ENCODE assay signal across 28 cellular contexts in genomic region chr11:30474151-30474954, GRCh38.
"Had no signal": no experiment of that assay in that cellular context is flagged by ENCODE, and none has a peak within 500 bp of the region (broad histone marks: within the 10 kb centered on the region; RNA-seq: fewer than 3 reads in every experiment).

No MANE protein-coding gene starts in this region.

- H3K9me3 ChIP-seq: breast epithelium, esophagus muscularis mucosa, psoas muscle had no signal

- ATAC-seq: activated T-cell treated with anti-CD3 and anti-CD28 coated beads, Interleukin-2, amount 50 U/mL, for 4 hours; activated T-helper 17 cell treated with anti-CD3 and anti-CD28 coated beads, Interleukin-2, amount 50 U/mL, for 72 hours; natural killer cell; psoas muscle; stimulated activated naive B cell treated with anti-CD40 and anti-IgM and Interleukin-4, amounts not matched to agents 10 μg/mL and 1 μg/mL and 100 μg/mL, for 72 hours; T-helper 17 cell had no signal

- H3K27ac ChIP-seq: breast epithelium, esophagus muscularis mucosa, neural progenitor cell, parathyroid adenoma, psoas muscle, WERI-Rb-1 had no signal

- H3K27me3 ChIP-seq: breast epithelium, esophagus muscularis mucosa, neural progenitor cell had no signal

- H3K36me3 ChIP-seq: breast epithelium, esophagus muscularis mucosa, neural progenitor cell had no signal

- H3K4me3 ChIP-seq: breast epithelium, esophagus muscularis mucosa, neural progenitor cell, psoas muscle had no signal

- DNase-seq: activated CD4-positive, alpha-beta memory T cell treated with anti-CD3 and anti-CD28 coated beads, Interleukin-2, amount 10 ng/mL, durations not matched to agents 7 days and 5 days; activated CD4-positive, alpha-beta T cell treated with anti-CD3 and anti-CD28 coated beads, Interleukin-2, amount 10 ng/mL, durations not matched to agents 24 days and 14 days; activated CD4-positive, CD25-positive, alpha-beta regulatory T cell treated with anti-CD3 and anti-CD28 coated beads, Interleukin-2, amount 50 U/mL, for 72 hours; activated CD8-positive, alpha-beta memory T cell treated with anti-CD3 and anti-CD28 coated beads, Interleukin-2, amount 50 U/mL, for 48 hours; activated gamma-delta T cell treated with Interleukin-2 at 50 U/mL for 16 hours; activated naive CD4-positive, alpha-beta T cell treated with anti-CD3 and anti-CD28 coated beads, Interleukin-2, amount 50 U/mL, for 16 hours; activated T-cell treated with anti-CD3 and anti-CD28 coated beads, Interleukin-2, amount 50 U/mL, for 4 hours; amniotic stem cell; dermis blood vessel endothelial cell; effector CD4-positive, alpha-beta T cell; islet precursor cell; natural killer cell; occipital lobe; psoas muscle; stimulated activated CD4-positive, alpha-beta T cell treated with anti-CD3 and anti-CD28 coated beads, Interleukin-15, amount 100 ng/mL, for 24 hours; stimulated activated CD4-positive, alpha-beta T cell treated with anti-CD3 and anti-CD28 coated beads, Interleukin-2, amount 100 ng/mL, for 24 hours; stimulated activated naive B cell treated with anti-CD40 and anti-IgM and Interleukin-4, amounts not matched to agents 10 μg/mL and 1 μg/mL and 100 μg/mL, for 72 hours; T-helper 17 cell; T1000; trophoblast cell; WERI-Rb-1 had no signal

- H3K4me1 ChIP-seq: breast epithelium, parathyroid adenoma had no signal

- H2AFZ ChIP-seq: neural progenitor cell, parathyroid adenoma had no signal

- H3K4me2 ChIP-seq: neural progenitor cell had no signal

- FAIRE-seq: frontal cortex, urothelium cell line had no signal

- H3K9ac ChIP-seq: neural progenitor cell, parathyroid adenoma had no signal

- H3K79me2 ChIP-seq: parathyroid adenoma had no signal
